9 cellular contexts compared by ENCODE assay signal in genomic region chr10:110859947-110860376, GRCh38. TPM values are rescaled to one million over a fixed set of nuclear protein-coding genes. Genes with fewer than 3 reads are reported as not detected.
DNase-seq lines count a peak whose midpoint lies in the region; ATAC-seq and TF ChIP-seq lines count a peak whose summit lies in the region.
"Had no signal": no experiment of that assay in that cellular context is flagged by ENCODE, and none has a peak within 500 bp of the region (broad histone marks: within the 10 kb centered on the region; RNA-seq: fewer than 3 reads in every experiment).

No MANE protein-coding gene starts in this region.

- ATAC-seq in Right ventricle myocardium inferior (peak; percentile 65), HG03439 (IDR thresholded peaks at IDR 0.05; ENCODE audit: unreplicated experiment) (no peak)

- peak overlapping the region; percentile 63 to 64 for H3K27ac ChIP-seq in ascending aorta
- H3K27ac ChIP-seq: SJCRH30 had no signal

- H3K4me3 ChIP-seq in ascending aorta = no peak overlapping the region
- H3K4me3 ChIP-seq: SJCRH30 had no signal

- TF ChIP-seq CTCF in ascending aorta (IDR thresholded peaks at IDR 0.05) = no peak

- intact Hi-C loops in Right ventricle myocardium inferior (cut with DNase I) (no loop called here), cardiac septum (cut with DNase I) (no loop called here), ascending aorta (cut with DNase I) (no loop called here)

- no peaks in the 10 kb centered on the region for H3K36me3 ChIP-seq in ascending aorta
- H3K36me3 ChIP-seq: SJCRH30 had no signal

- peaks cover 9 to 17% of the 10 kb centered on the region in 2 donors for H3K4me1 ChIP-seq in ascending aorta

- H3K27me3 ChIP-seq in ascending aorta = no peaks in the 10 kb centered on the region
- H3K27me3 ChIP-seq: SJCRH30 had no signal

- DNase-seq in Right ventricle myocardium inferior (ENCODE audit: missing footprints) = no peak
- DNase-seq in cardiac septum (ENCODE audit: low spot score) = no peak
- DNase-seq in ascending aorta (ENCODE audit: low spot score in 2 of 2) = no peak
- DNase-seq in medulla oblongata (ENCODE audit: extremely low spot score) = peak; percentile 78
- no peak for DNase-seq in cerebellar cortex (ENCODE audit: low spot score)
- no peak for DNase-seq in NCI-H187 (lab: John Stamatoyannopoulos, UW)
- DNase-seq in nucleus accumbens (lab: John Stamatoyannopoulos, UW) = no peak

- H3K9me3 ChIP-seq in ascending aorta = no peaks in the 10 kb centered on the region
- H3K9me3 ChIP-seq: SJCRH30 had no signal

RNA-seq across cellular contexts. Expression of gene PDCD4, which starts 11.8 kb away (rescaled TPM):
- total RNA-seq in Right ventricle myocardium inferior = 71.6 TPM
- 42.0 TPM for total RNA-seq in cardiac septum
- 10.3 TPM for total RNA-seq in ascending aorta

RNA-seq across cellular contexts. Expression of gene BBIP1, which starts 59.0 kb away (rescaled TPM):
- total RNA-seq in Right ventricle myocardium inferior = 19.0 TPM
- total RNA-seq in cardiac septum = 31.1 TPM
- 1.5 TPM for total RNA-seq in ascending aorta

RNA-seq across cellular contexts. Expression of gene SHOC2, which starts 59.4 kb away (rescaled TPM):
- total RNA-seq in Right ventricle myocardium inferior (44.2 TPM), cardiac septum (51.4 TPM), ascending aorta (49.6 TPM)
